ENCODE assay signal across 5 cellular contexts in the genomic region with DNA sequence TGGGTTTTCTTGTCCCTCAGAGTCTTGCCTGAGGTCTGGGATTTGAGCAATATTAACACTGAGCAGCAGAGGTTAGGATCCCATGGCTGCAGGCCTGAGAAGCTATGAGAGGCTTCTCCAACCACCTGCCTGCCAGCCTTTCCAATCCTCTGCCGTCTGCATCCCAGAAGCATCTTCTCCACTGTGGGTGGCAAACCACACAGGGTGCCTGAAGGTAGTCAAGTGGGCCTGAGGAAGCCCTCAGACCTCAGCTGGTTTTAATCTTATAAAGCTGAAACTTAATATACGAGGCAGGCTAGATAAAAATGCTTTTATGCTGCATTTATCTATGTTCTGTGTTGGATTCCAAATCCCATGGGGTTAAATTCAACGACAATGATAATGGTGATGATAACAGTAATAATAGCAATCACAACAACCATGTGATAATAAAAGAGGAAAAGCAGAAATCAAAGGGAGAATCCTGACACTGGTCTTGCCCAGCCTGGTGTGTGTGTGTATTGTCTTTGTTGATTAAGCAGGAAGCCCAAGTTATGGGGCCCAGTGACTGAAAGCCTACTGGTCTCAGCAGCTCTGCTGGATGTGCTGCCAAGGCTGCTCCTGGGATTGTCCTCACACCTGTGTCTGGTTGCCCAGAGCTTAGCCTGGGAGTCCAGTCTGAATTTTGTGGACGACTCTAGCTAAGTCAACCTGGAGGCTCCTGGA.
"Had no signal": no experiment of that assay in that cellular context is flagged by ENCODE, and none has a peak within 500 bp of the region (broad histone marks: within the 10 kb centered on the region; RNA-seq: fewer than 3 reads in every experiment).

No MANE protein-coding gene starts in this region.

- ATAC-seq: GM23338, HepG2 had no signal

- H3K4me2 ChIP-seq: GM23338 had no signal

- DNase-seq: H9, HCEC 1CT, KBM-7 had no signal

- H3K4me3 ChIP-seq: GM23338 had no signal

- H2AFZ ChIP-seq: GM23338 had no signal
